Comparison of ENCODE assay signal across 8 cellular contexts in genomic region chr1:171226757-171227370, GRCh38. TPM values are rescaled to one million over a fixed set of nuclear protein-coding genes. Genes with fewer than 3 reads are reported as not detected.
DNase-seq lines count a peak whose midpoint lies in the region; ATAC-seq, FAIRE-seq and TF ChIP-seq lines count a peak whose summit lies in the region.

No MANE protein-coding gene starts in this region.

- no peak overlapping the region for H3K4me3 ChIP-seq in PC-9
- no peak overlapping the region for H3K4me3 ChIP-seq in vagina

- H3K4me2 ChIP-seq in PC-9: no peak overlapping the region

- H3K9me3 ChIP-seq in PC-9 (ENCODE audit: insufficient read depth, low read depth) (no peaks in the 10 kb centered on the region), vagina (no peaks in the 10 kb centered on the region)

- ATAC-seq in left lobe of liver: peak; percentile 99

- DNase-seq in GM10266 (ENCODE audit: extremely low spot score) (peak; percentile 55), HCEC 1CT (peak; percentile 76), LoVo (ENCODE audit: low spot score) (peak; percentile 63), PC-9 (no peak), cerebellum (ENCODE audit: low spot score) (peak; percentile 4), left lobe of liver (ENCODE audit: low spot score) (peak; percentile 52), vagina (ENCODE audit: extremely low spot score in 2 of 2) (no peak)

- intact Hi-C loops in PC-9 (cut with micrococcal nuclease; ENCODE audit: unreplicated experiment): loop anchor here (2.0 kb wide), 1 partner anchor 260 kb away; no protein-coding TSS in a partner anchor
- intact Hi-C loops in vagina (cut with DNase I): loop anchor here (5.0 kb wide), 1 partner anchor 150 kb away; no protein-coding TSS in a partner anchor

- no peaks in the 10 kb centered on the region for H3K27me3 ChIP-seq in PC-9 (ENCODE audit: insufficient read depth, low read depth)
- H3K27me3 ChIP-seq in vagina: no peaks in the 10 kb centered on the region

- no peaks in the 10 kb centered on the region for H3K4me1 ChIP-seq in PC-9 (replicated peaks; ENCODE audit: insufficient read depth)
- H3K4me1 ChIP-seq in vagina: peaks cover 19% of the 10 kb centered on the region

- no peak for TF ChIP-seq POLR2A in vagina (IDR thresholded peaks at IDR 0.05)

- CTCF ChIA-PET in PC-9 (lab: Charles Lee): no interaction called here

- H4K20me1 ChIP-seq in PC-9 (ENCODE audit: insufficient read depth): no peaks in the 10 kb centered on the region

- POLR2A ChIA-PET in PC-9 (lab: Charles Lee; ENCODE audit: unreplicated experiment): no interaction called here

- H3F3A ChIP-seq in PC-9 (ENCODE audit: insufficient read depth, low read depth): no peaks in the 10 kb centered on the region

- peak; percentile 75 for FAIRE-seq in A204.1 (lab: Jason Lieb, UNC)

- H3K36me3 ChIP-seq in PC-9 (ENCODE audit: low read depth) (no peaks in the 10 kb centered on the region), vagina (no peaks in the 10 kb centered on the region)

- no peak overlapping the region for H2AFZ ChIP-seq in PC-9

- peak; percentile 75 for TF ChIP-seq CTCF in GM10266 (IDR thresholded peaks at IDR 0.05; ENCODE audit: control insufficient read depth, insufficient read depth, low read depth, missing control alignments)
- peak; percentile 65 for TF ChIP-seq CTCF in PC-9 (conservative IDR thresholded peaks at IDR 0.05)
- TF ChIP-seq CTCF in vagina (IDR thresholded peaks at IDR 0.05): peak; percentile 61 to 85 (median 64)

- H3K79me2 ChIP-seq in PC-9 (ENCODE audit: low read depth): no peaks in the 10 kb centered on the region

- H3K27ac ChIP-seq in PC-9: no peak overlapping the region
- no peak overlapping the region for H3K27ac ChIP-seq in vagina

- no TSS peak for BruUV-seq in PC-9 (replicated peaks; lab: Mats Ljungman, UMichigan)

- no peaks in the 10 kb centered on the region for H3K9me2 ChIP-seq in PC-9 (ENCODE audit: insufficient read depth)

RNA-seq across cellular contexts. Expression of gene FMO1, which starts 21.4 kb away (rescaled TPM):
- total RNA-seq in PC-9 (2021): not detected in 2 replicates
- 2.7 TPM for total RNA-seq in cerebellum
- not detected for total RNA-seq in left lobe of liver
- 6.4 TPM for total RNA-seq in vagina

RNA-seq across cellular contexts. Expression of gene FMO2, which starts 41.8 kb away (rescaled TPM):
- not detected in 2 replicates for total RNA-seq in PC-9 (2021)
- total RNA-seq in cerebellum: 0.36 TPM
- total RNA-seq in left lobe of liver: 8.1 TPM
- 14.0 TPM for total RNA-seq in vagina

Comparison
In these comparisons a context has a peak if more than half of its experiments do, and no peak if none do; other contexts are left out.
1. DNase-seq: peak in GM10266 (single experiment), HCEC 1CT (single experiment), LoVo (single experiment), cerebellum (single experiment) and left lobe of liver (single experiment); none in PC-9 (0 of 2) and vagina (0 of 2).
2. Peak in every context shown above with its lines, with median percentiles within 50 percentile points of each other: CTCF ChIP-seq.